ENCODE assay signal across 25 cellular contexts in genomic region chr17:28978565-28978964, GRCh38. TPM values are rescaled to one million over a fixed set of nuclear protein-coding genes. Genes with fewer than 3 reads are reported as not detected.
DNase-seq lines count a peak whose midpoint lies in the region; ATAC-seq, FAIRE-seq and TF ChIP-seq lines count a peak whose summit lies in the region.
"Had no signal": no experiment of that assay in that cellular context is flagged by ENCODE, and none has a peak within 500 bp of the region (broad histone marks: within the 10 kb centered on the region; RNA-seq: fewer than 3 reads in every experiment).

No MANE protein-coding gene starts in this region.

- H4K5ac ChIP-seq in IMR-90 (ENCODE audit: low read depth, low read length) (no peak overlapping the region), H1 (ENCODE audit: insufficient read length, low read depth, low read length) (no peak overlapping the region)

- peak overlapping the region; percentile 7 for H2AK9ac ChIP-seq in IMR-90 (replicated peaks; ENCODE audit: low read depth, low read length, poor library complexity)

- H4K8ac ChIP-seq in IMR-90 (ENCODE audit: low read depth in 2 of 2, low read length in 2 of 2) (no peak overlapping the region), H1 (ENCODE audit: extremely low read depth, insufficient read depth, low read length) (no peak overlapping the region)

- H3K9me3 ChIP-seq in IMR-90 (ENCODE audit: control insufficient read depth, insufficient read depth, low read length) = no peaks in the 10 kb centered on the region
- no peaks in the 10 kb centered on the region for H3K9me3 ChIP-seq in H1 (ENCODE audit: insufficient read depth in 2 of 2, low read depth in 1 of 2, low read length in 1 of 2)
- no peaks in the 10 kb centered on the region for H3K9me3 ChIP-seq in Karpas-422 (ENCODE audit: low read length)
- H3K9me3 ChIP-seq: BE2C had no signal

- TF ChIP-seq RAD21 in IMR-90 (IDR thresholded peaks at IDR 0.05; ENCODE audit: low read length) (no peak), H1 (IDR thresholded peaks at IDR 0.05 in 1 of 2, conservative IDR thresholded peaks at IDR 0.05 in 1 of 2; ENCODE audit: low read depth in 2 of 2, low read length in 2 of 2) (no peak)

- H3K79me2 ChIP-seq in H1 (ENCODE audit: control insufficient read depth in 1 of 2, insufficient read depth in 2 of 2, low read length in 2 of 2) = no peaks in the 10 kb centered on the region
- H3K79me2 ChIP-seq in Karpas-422 (ENCODE audit: low read length) = no peaks in the 10 kb centered on the region

- no peak overlapping the region for H3K4me2 ChIP-seq in IMR-90 (ENCODE audit: low read depth, low read length)
- no peak overlapping the region for H3K4me2 ChIP-seq in H1 (ENCODE audit: insufficient read depth in 1 of 2, low read depth in 2 of 2, low read length in 2 of 2)
- no peak overlapping the region for H3K4me2 ChIP-seq in Karpas-422 (ENCODE audit: low read depth, low read length, poor library complexity, severe bottlenecking)

- WGBS in IMR-90 (ENCODE audit: extremely low coverage in 2 of 2, insufficient read length in 1 of 2), 2 experiments = 73% methylated on average over 1 of the region's 2 CpGs; no CpG with 5 or more reads in 1 of the 2 experiments
- whole genome bisulfite sequencing in H1 (ENCODE audit: extremely low coverage in 1 of 2, insufficient coverage in 1 of 2, insufficient read length in 1 of 2, insufficient replicate concordance in 2 of 2, low coverage in 1 of 2, low lambda C conversion rate in 2 of 2, missing lambda C conversion rate in 1 of 2), 2 experiments = 85% methylated on average over 2 of the region's 2 CpGs; no CpG with 5 or more reads in 1 of the 2 experiments

- CTCF ChIA-PET in activated CD8-positive, alpha-beta T cell treated with anti-CD3 and anti-CD28 coated beads, Interleukin-2, amount 10 ng/mL, durations not matched to agents 7 days and 5 days (lab: Charles Lee) = interaction anchor here (0.8 to 2.4 kb wide), 2 partner anchors 14 to 252 kb away, joined by 3 to 16 read pairs; no protein-coding TSS in a partner anchor
- CTCF ChIA-PET in activated CD8-positive, alpha-beta T cell treated with anti-CD3 and anti-CD28 coated beads for 36 hours (lab: Charles Lee) = interaction anchor here (1.0 to 1.5 kb wide), 2 partner anchors 13 to 240 kb away, joined by 3 to 14 read pairs; no protein-coding TSS in a partner anchor
- CTCF ChIA-PET in IMR-90 (lab: Yijun Ruan, JAX) = no interaction called here
- CTCF ChIA-PET in H1 (lab: Charles Lee; ENCODE audit: partially characterized antibody) = interaction anchor here (0.8 to 3.3 kb wide), 4 partner anchors 9 to 133 kb away, joined by 3 to 14 read pairs (median 4); no protein-coding TSS in a partner anchor

- H3K9ac ChIP-seq in IMR-90 (ENCODE audit: low read depth, low read length) (no peak overlapping the region), H1 (replicated peaks in 1 of 4; ENCODE audit: extremely low read depth in 1 of 4, low read depth in 3 of 4, low read length in 3 of 4) (no peak overlapping the region), Karpas-422 (ENCODE audit: low read length) (no peak overlapping the region)

- ATAC-seq in activated CD8-positive, alpha-beta T cell treated with anti-CD3 and anti-CD28 coated beads, Interleukin-2, amount 10 ng/mL, durations not matched to agents 7 days and 5 days = no peak
- ATAC-seq in activated CD8-positive, alpha-beta T cell treated with anti-CD3 and anti-CD28 coated beads for 36 hours = no peak
- no peak for ATAC-seq in IMR-90 (ENCODE audit: low read depth)
- ATAC-seq in HG03045 (IDR thresholded peaks at IDR 0.05; ENCODE audit: unreplicated experiment) = no peak
- ATAC-seq: HCT116 had no signal

- FAIRE-seq in H1 (lab: Jason Lieb, UNC) = no peak
- FAIRE-seq: GM12892 had no signal

- no peak for DNase-seq in activated CD8-positive, alpha-beta T cell treated with anti-CD3 and anti-CD28 coated beads, Interleukin-2, amount 10 ng/mL, durations not matched to agents 7 days and 5 days
- DNase-seq in activated CD8-positive, alpha-beta T cell treated with anti-CD3 and anti-CD28 coated beads for 36 hours = no peak
- DNase-seq in IMR-90 = no peak
- DNase-seq in H1 (ENCODE audit: low read depth in 1 of 2, low spot score in 2 of 2) = no peak
- DNase-seq in caudate nucleus (lab: John Stamatoyannopoulos, UW) = no peak
- DNase-seq in CD14-positive monocyte (ENCODE audit: low spot score) = no peak
- DNase-seq in Karpas-422 = no peak
- DNase-seq: BE2C, DMS153, DND-41, KG1, MM.1S, NCI-H1048, NCI-H1694, NCI-H2029 treated with DMSO at 0.1 percent for 48 hours, NCI-H2227 treated with DMSO at 0.1 percent for 48 hours, SHP77 had no signal

- H3K14ac ChIP-seq in IMR-90 (replicated peaks; ENCODE audit: low read depth, low read length) (no peak overlapping the region), H1 (ENCODE audit: insufficient read length) (no peak overlapping the region)

- H3K27ac ChIP-seq in IMR-90 (ENCODE audit: insufficient read depth, low read length) (no peak overlapping the region), H1 (ENCODE audit: low read depth, low read length) (no peak overlapping the region), caudate nucleus (ENCODE audit: low read depth, low read length) (no peak overlapping the region), Karpas-422 (ENCODE audit: low read length) (no peak overlapping the region)
- H3K27ac ChIP-seq: 22Rv1, RWPE1 had no signal

- dilution Hi-C loops in IMR-90 (cut with HindIII; ENCODE audit: low sequenced_read_pairs, unreplicated experiment) = no loop called here

- H3K4ac ChIP-seq in IMR-90 (ENCODE audit: low read depth, low read length) (no peak overlapping the region), H1 (replicated peaks; ENCODE audit: insufficient read length, low read depth, low read length) (no peak overlapping the region)

- TF ChIP-seq POLR2A in IMR-90 (IDR thresholded peaks at IDR 0.05; ENCODE audit: low read depth, low read length) (no peak), H1 (IDR thresholded peaks at IDR 0.05; ENCODE audit: control extremely low read depth in 1 of 2, low read depth in 2 of 2, low read length in 2 of 2) (no peak)

- TF ChIP-seq EP300 in H1 (IDR thresholded peaks at IDR 0.05; ENCODE audit: borderline replicate concordance in 1 of 2, low read depth in 2 of 2, low read length in 2 of 2) = no peak

- H3K36me3 Mint-ChIP-seq in activated CD8-positive, alpha-beta T cell treated with anti-CD3 and anti-CD28 coated beads, Interleukin-2, amount 10 ng/mL, durations not matched to agents 7 days and 5 days (ENCODE audit: low read depth) = no peaks in the 10 kb centered on the region
- no peaks in the 10 kb centered on the region for H3K36me3 Mint-ChIP-seq in activated CD8-positive, alpha-beta T cell treated with anti-CD3 and anti-CD28 coated beads for 36 hours (ENCODE audit: low read depth)
- H3K36me3 Mint-ChIP-seq in CD14-positive monocyte = peaks cover 0 to 8% of the 10 kb centered on the region in 2 donors

- H3K23ac ChIP-seq in IMR-90 (ENCODE audit: low read depth, low read length) (no peak overlapping the region), H1 (ENCODE audit: insufficient read length) (no peak overlapping the region)

- peaks cover 29% of the 10 kb centered on the region for H3K4me1 Mint-ChIP-seq in activated CD8-positive, alpha-beta T cell treated with anti-CD3 and anti-CD28 coated beads, Interleukin-2, amount 10 ng/mL, durations not matched to agents 7 days and 5 days (ENCODE audit: low read depth)
- H3K4me1 Mint-ChIP-seq in activated CD8-positive, alpha-beta T cell treated with anti-CD3 and anti-CD28 coated beads for 36 hours (ENCODE audit: low read depth) = peaks cover 18% of the 10 kb centered on the region
- H3K4me1 Mint-ChIP-seq in CD14-positive monocyte = peaks cover 27% of the 10 kb centered on the region

- no peak overlapping the region for H3K4me3 Mint-ChIP-seq in activated CD8-positive, alpha-beta T cell treated with anti-CD3 and anti-CD28 coated beads, Interleukin-2, amount 10 ng/mL, durations not matched to agents 7 days and 5 days
- H3K4me3 Mint-ChIP-seq in activated CD8-positive, alpha-beta T cell treated with anti-CD3 and anti-CD28 coated beads for 36 hours = no peak overlapping the region
- no peak overlapping the region for H3K4me3 Mint-ChIP-seq in CD14-positive monocyte

- H2BK20ac ChIP-seq in IMR-90 (ENCODE audit: low read depth, low read length) (no peak overlapping the region), H1 (ENCODE audit: low read length) (no peak overlapping the region)

- intact Hi-C loops in activated CD8-positive, alpha-beta T cell treated with anti-CD3 and anti-CD28 coated beads for 36 hours (cut with micrococcal nuclease) = no loop called here
- intact Hi-C loops in IMR-90 (cut with micrococcal nuclease) = no loop called here
- intact Hi-C loops in CD14-positive monocyte (cut with micrococcal nuclease) = no loop called here

- H3K56ac ChIP-seq in IMR-90 (ENCODE audit: extremely low read depth, insufficient read depth, low read length) (no peak overlapping the region), H1 (replicated peaks; ENCODE audit: insufficient read length, low read depth, low read length) (no peak overlapping the region)

- H2BK15ac ChIP-seq in IMR-90 (ENCODE audit: low read depth, low read length) = no peak overlapping the region
- H2BK15ac ChIP-seq in H1 (ENCODE audit: low read length) = 0 out of 2 replicates have a peak overlapping the region, but pooled peaks have one; percentile 81

- no peaks in the 10 kb centered on the region for H3K79me1 ChIP-seq in IMR-90 (ENCODE audit: low read depth in 1 of 2, low read length in 2 of 2)
- no peaks in the 10 kb centered on the region for H3K79me1 ChIP-seq in H1 (ENCODE audit: low read depth, low read length)

- H3K27me3 ChIP-seq in IMR-90 (ENCODE audit: control insufficient read depth, insufficient read depth, low read length) (peaks cover 84% of the 10 kb centered on the region), H1 (replicated peaks in 1 of 4; ENCODE audit: control insufficient read depth in 3 of 4, extremely low read depth in 1 of 4, insufficient read depth in 3 of 4, low read length in 3 of 4) (peaks cover 0 to 2% (median 0%) of the 10 kb centered on the region in 4 experiments; a peak in 2 of 7 replicates), Karpas-422 (ENCODE audit: low read length) (no peaks in the 10 kb centered on the region)
- H3K27me3 ChIP-seq: BE2C had no signal

- H2BK12ac ChIP-seq in H1 (ENCODE audit: low read depth, low read length) = no peak overlapping the region

- in situ Hi-C loops in IMR-90 (cut with MboI; ENCODE audit: low sequenced_read_pairs) = no loop called here

- no peaks in the 10 kb centered on the region for H3K9me1 ChIP-seq in IMR-90 (ENCODE audit: insufficient read depth, low read length)

- H2BK120ac ChIP-seq in IMR-90 (ENCODE audit: low read depth, low read length) = no peak overlapping the region
- no peak overlapping the region for H2BK120ac ChIP-seq in H1 (replicated peaks; ENCODE audit: low read depth, low read length)

- H4K91ac ChIP-seq in IMR-90 (ENCODE audit: insufficient read depth, low read depth, low read length) (no peak overlapping the region), H1 (replicated peaks; ENCODE audit: insufficient read length, low read length) (no peak overlapping the region)

- no peak overlapping the region for H3K4me3 ChIP-seq in IMR-90 (ENCODE audit: insufficient read depth, low read depth, low read length)
- H3K4me3 ChIP-seq in H1 (ENCODE audit: extremely low read depth in 1 of 4, insufficient read depth in 2 of 4, low read depth in 3 of 4, low read length in 4 of 4) = no peak overlapping the region
- H3K4me3 ChIP-seq in Karpas-422 (ENCODE audit: low read length) = no peak overlapping the region

- H3K9me3 Mint-ChIP-seq in activated CD8-positive, alpha-beta T cell treated with anti-CD3 and anti-CD28 coated beads, Interleukin-2, amount 10 ng/mL, durations not matched to agents 7 days and 5 days (ENCODE audit: insufficient read depth) = no peaks in the 10 kb centered on the region
- H3K9me3 Mint-ChIP-seq in activated CD8-positive, alpha-beta T cell treated with anti-CD3 and anti-CD28 coated beads for 36 hours = peaks cover 2% of the 10 kb centered on the region
- H3K9me3 Mint-ChIP-seq in CD14-positive monocyte = peaks cover 0 to 2% (median 0%) of the 10 kb centered on the region in 7 donors

- H4K20me1 ChIP-seq in IMR-90 (ENCODE audit: insufficient read depth, low read length) (0 out of 2 replicates have a peak, but pooled peaks cover 7% of the 10 kb centered on the region), H1 (replicated peaks in 1 of 2; ENCODE audit: control insufficient read depth in 1 of 2, insufficient read depth in 2 of 2, low read length in 2 of 2) (no peaks in the 10 kb centered on the region), Karpas-422 (ENCODE audit: insufficient read depth, low read depth, low read length) (no peaks in the 10 kb centered on the region)

- BruUV-seq in IMR-90 (replicated peaks; lab: Mats Ljungman, UMichigan) = no TSS peak

- POLR2A ChIA-PET in activated CD8-positive, alpha-beta T cell treated with anti-CD3 and anti-CD28 coated beads, Interleukin-2, amount 10 ng/mL, durations not matched to agents 7 days and 5 days (lab: Charles Lee) = no interaction called here
- POLR2A ChIA-PET in activated CD8-positive, alpha-beta T cell treated with anti-CD3 and anti-CD28 coated beads for 36 hours (lab: Charles Lee) = no interaction called here
- POLR2A ChIA-PET in IMR-90 (lab: Charles Lee; ENCODE audit: unreplicated experiment) (no interaction called here), H1 (lab: Charles Lee; ENCODE audit: partially characterized antibody) (interaction anchor here (0.7 to 4.7 kb wide), 4 partner anchors 9 to 76 kb away, joined by 3 to 20 read pairs (median 3); partner anchors contain the start of gene PIPOX)

- no peaks in the 10 kb centered on the region for H3K9me2 ChIP-seq in Karpas-422 (replicated peaks; ENCODE audit: insufficient read depth, low read length)

- H3K27ac Mint-ChIP-seq in activated CD8-positive, alpha-beta T cell treated with anti-CD3 and anti-CD28 coated beads, Interleukin-2, amount 10 ng/mL, durations not matched to agents 7 days and 5 days = peak overlapping the region; percentile 6
- H3K27ac Mint-ChIP-seq in activated CD8-positive, alpha-beta T cell treated with anti-CD3 and anti-CD28 coated beads for 36 hours = no peak overlapping the region
- H3K27ac Mint-ChIP-seq in CD14-positive monocyte = peak overlapping the region in 2 of 7 donors; percentile 63 to 75

- no peak overlapping the region for H2BK5ac ChIP-seq in IMR-90 (ENCODE audit: low read depth, low read length, poor library complexity, severe bottlenecking)
- H2BK5ac ChIP-seq in H1 (ENCODE audit: low read depth, low read length) = no peak overlapping the region

- no peaks in the 10 kb centered on the region for H3K27me3 Mint-ChIP-seq in activated CD8-positive, alpha-beta T cell treated with anti-CD3 and anti-CD28 coated beads, Interleukin-2, amount 10 ng/mL, durations not matched to agents 7 days and 5 days (ENCODE audit: low read depth)
- H3K27me3 Mint-ChIP-seq in activated CD8-positive, alpha-beta T cell treated with anti-CD3 and anti-CD28 coated beads for 36 hours = no peaks in the 10 kb centered on the region
- peaks cover 2% of the 10 kb centered on the region in 3 donors for H3K27me3 Mint-ChIP-seq in CD14-positive monocyte (ENCODE audit: low read depth in 3 of 3)

- no peaks in the 10 kb centered on the region for H3K36me3 ChIP-seq in IMR-90 (ENCODE audit: control insufficient read depth, insufficient read depth, low read length)
- H3K36me3 ChIP-seq in H1 (ENCODE audit: control insufficient read depth in 2 of 4, insufficient read depth in 4 of 4, low read length in 3 of 4) = no peaks in the 10 kb centered on the region
- H3K36me3 ChIP-seq in Karpas-422 (ENCODE audit: insufficient read depth, low read length) = no peaks in the 10 kb centered on the region
- H3K36me3 ChIP-seq: BE2C had no signal

- no peaks in the 10 kb centered on the region; the same call in 1 of the 2 replicates for H3K23me2 ChIP-seq in H1 (ENCODE audit: low read depth, low read length)

- H2AK5ac ChIP-seq in IMR-90 (ENCODE audit: low read depth, low read length) (no peak overlapping the region), H1 (ENCODE audit: low read depth, low read length) (peak overlapping the region; percentile 40; the same call in 1 of the 2 replicates)

- H3K18ac ChIP-seq in IMR-90 (ENCODE audit: low read depth, low read length) (no peak overlapping the region), H1 (ENCODE audit: extremely low read depth, low read length) (no peak overlapping the region; the same call in 1 of the 2 replicates)

- no peak for TF ChIP-seq CTCF in activated CD8-positive, alpha-beta T cell treated with anti-CD3 and anti-CD28 coated beads for 36 hours (IDR thresholded peaks at IDR 0.05)
- TF ChIP-seq CTCF in IMR-90 (conservative IDR thresholded peaks at IDR 0.05; ENCODE audit: low read depth, low read length) (no peak), H1 (IDR thresholded peaks at IDR 0.05; ENCODE audit: control extremely low read depth in 1 of 3, insufficient read depth in 1 of 3, low read depth in 1 of 3, low read length in 3 of 3) (no peak), CD14-positive monocyte (IDR thresholded peaks at IDR 0.05) (no peak)

- no peaks in the 10 kb centered on the region; the same call in 1 of the 2 replicates for H3K4me1 ChIP-seq in IMR-90 (ENCODE audit: control insufficient read depth, insufficient read depth, low read length)
- H3K4me1 ChIP-seq in H1 (replicated peaks in 1 of 4; ENCODE audit: control insufficient read depth in 3 of 4, insufficient read depth in 4 of 4, low read length in 3 of 4) = peaks cover 0 to under 1% (median 0%) of the 10 kb centered on the region in 4 experiments; a peak in 1 of 7 replicates
- no peaks in the 10 kb centered on the region for H3K4me1 ChIP-seq in Karpas-422 (ENCODE audit: low read length)

- no peak overlapping the region for H2AFZ ChIP-seq in IMR-90 (replicated peaks; ENCODE audit: low read length, poor library complexity)
- no peak overlapping the region for H2AFZ ChIP-seq in H1 (ENCODE audit: low read length)
- H2AFZ ChIP-seq in Karpas-422 (ENCODE audit: low read length) = no peak overlapping the region

RNA-seq across cellular contexts. Expression of gene PHF12, which starts 27.2 kb away (rescaled TPM):
- total RNA-seq in activated CD8-positive, alpha-beta T cell treated with anti-CD3 and anti-CD28 coated beads, Interleukin-2, amount 10 ng/mL, durations not matched to agents 7 days and 5 days = 10 to 100 TPM; 66.5 to 67.4 TPM
- total RNA-seq in activated CD8-positive, alpha-beta T cell treated with anti-CD3 and anti-CD28 coated beads for 36 hours = 10 to 100 TPM; 45.7 to 52.6 TPM
- 25.6 and 26.7 TPM in 2 replicates for total RNA-seq in IMR-90 (2012; rRNA removed)
- polyA plus RNA-seq in IMR-90 (2012; rRNA removed) (24.4 and 28.9 TPM in 2 replicates), H1 (2011; rRNA removed) (38.8 and 74.8 TPM in 2 replicates), CD14-positive monocyte (1 to 10 TPM; 1.4 to 2.5 TPM)
- 27.1 and 31.6 TPM in 2 replicates for polyA plus RNA-seq in IMR-90 (2012; cell fraction: cytosol; rRNA removed)
- 46.7 and 79.8 TPM in 2 replicates for polyA plus RNA-seq in IMR-90 (2012; cell fraction: nucleus; rRNA removed; ENCODE audit: low replicate concordance)
- total RNA-seq in H1 (2021; fragmentation: NEBNext Ultra II Directional; extraction: Animal tissue kit (Norgen Biotek cat#: 25700)) = 57.7 and 65.7 TPM in 2 replicates
- polyA plus RNA-seq in H1 (2011; cell fraction: cytosol; rRNA removed) = 35.5 TPM
- 143 TPM for polyA plus RNA-seq in H1 (2011; cell fraction: nucleus; rRNA removed)
- 54.3 to 66.0 TPM (median 57.0 TPM) in 4 replicates for polyA plus RNA-seq in H1 (2012, experiment 1 of 2)
- polyA plus RNA-seq in H1 (2012, experiment 2 of 2) = 18.9 TPM
- polyA plus RNA-seq in H1 (2013, experiment 1 of 2) = 30.5 TPM
- polyA plus RNA-seq in H1 (2013, experiment 2 of 2) = 27.9 TPM
- polyA minus RNA-seq in H1 (2011; rRNA and poly(A)+ RNA removed) = 52.7 and 53.4 TPM in 2 replicates
- polyA minus RNA-seq in H1 (2011; cell fraction: cytosol; rRNA and poly(A)+ RNA removed) = 41.7 TPM
- polyA minus RNA-seq in H1 (2011; cell fraction: nucleus; rRNA and poly(A)+ RNA removed) = 69.0 TPM
- 38.3 and 44.6 TPM in 2 replicates for total RNA-seq in Karpas-422 (2014; rRNA removed; shearing (Covaris generic); ENCODE audit: low replicate concordance)

RNA-seq across cellular contexts. Expression of gene SEZ6, which starts 27.3 kb away (rescaled TPM):
- not detected for total RNA-seq in activated CD8-positive, alpha-beta T cell treated with anti-CD3 and anti-CD28 coated beads, Interleukin-2, amount 10 ng/mL, durations not matched to agents 7 days and 5 days
- not detected for total RNA-seq in activated CD8-positive, alpha-beta T cell treated with anti-CD3 and anti-CD28 coated beads for 36 hours
- total RNA-seq in IMR-90 (2012; rRNA removed) = not detected in 2 replicates
- polyA plus RNA-seq in IMR-90 (2012; rRNA removed) (not detected in 2 replicates), H1 (2011; rRNA removed) (8.5 and 16.1 TPM in 2 replicates), CD14-positive monocyte (under 1 TPM; 0.18 to 0.33 TPM)
- polyA plus RNA-seq in IMR-90 (2012; cell fraction: cytosol; rRNA removed) = not detected in 2 replicates
- not detected in 2 replicates for polyA plus RNA-seq in IMR-90 (2012; cell fraction: nucleus; rRNA removed; ENCODE audit: low replicate concordance)
- 6.9 and 7.8 TPM in 2 replicates for total RNA-seq in H1 (2021; fragmentation: NEBNext Ultra II Directional; extraction: Animal tissue kit (Norgen Biotek cat#: 25700))
- 4.8 TPM for polyA plus RNA-seq in H1 (2011; cell fraction: cytosol; rRNA removed)
- polyA plus RNA-seq in H1 (2011; cell fraction: nucleus; rRNA removed) = 18.6 TPM
- polyA plus RNA-seq in H1 (2012, experiment 1 of 2) = 10.7 to 21.5 TPM (median 18.7 TPM) in 4 replicates
- 19.3 TPM for polyA plus RNA-seq in H1 (2012, experiment 2 of 2)
- 11.1 TPM for polyA plus RNA-seq in H1 (2013, experiment 1 of 2)
- polyA plus RNA-seq in H1 (2013, experiment 2 of 2) = 10.2 TPM
- polyA minus RNA-seq in H1 (2011; rRNA and poly(A)+ RNA removed) = 5.6 and 13.9 TPM in 2 replicates
- polyA minus RNA-seq in H1 (2011; cell fraction: cytosol; rRNA and poly(A)+ RNA removed) = 5.6 TPM
- 7.6 TPM for polyA minus RNA-seq in H1 (2011; cell fraction: nucleus; rRNA and poly(A)+ RNA removed)
- total RNA-seq in Karpas-422 (2014; rRNA removed; shearing (Covaris generic); ENCODE audit: low replicate concordance) = not detected in 2 replicates
- total RNA-seq: H4, NCI-H460, SK-MEL-5 had no signal
